Comparison of ENCODE assay signal across 33 cellular contexts in genomic region chr12:131505561-131505960, GRCh38.
"Had no signal": no experiment of that assay in that cellular context is flagged by ENCODE, and none has a peak within 500 bp of the region (broad histone marks: within the 10 kb centered on the region; RNA-seq: fewer than 3 reads in every experiment).

No MANE protein-coding gene starts in this region.

- H3K27ac ChIP-seq: brain microvascular endothelial cell, SJSA1, VCaP had no signal

- H3K36me3 ChIP-seq: brain microvascular endothelial cell, MG63, SJSA1 had no signal

- H3K9me3 Mint-ChIP-seq: activated B cell treated with CpG ODN at 0.5 μM for 24 hours; activated CD4-positive, alpha-beta T cell treated with anti-CD3 and anti-CD28 coated beads, Interleukin-2, amount 10 ng/mL, durations not matched to agents 24 days and 14 days; activated CD8-positive, alpha-beta T cell treated with anti-CD3 and anti-CD28 coated beads for 36 hours; activated naive CD8-positive, alpha-beta T cell treated with anti-CD3 and anti-CD28 coated beads for 36 hours; activated T-cell treated with anti-CD3 and anti-CD28 coated beads, Interleukin-2, amount 50 U/mL, for 72 hours; activated T-helper 17 cell treated with anti-CD3 and anti-CD28 coated beads, Interleukin-2, amount 50 U/mL, for 72 hours; T-helper 1 cell treated with Interleukin-12 subunit alpha and Interleukin-12 subunit beta and Interleukin-4 antibody, amounts not matched to agents 30 μg/mL and 1 μg/mL, for 36 hours; T-helper 2 cell treated with Interferon-gamma antibody and Interleukin-4, amounts not matched to agents 5 μg/mL and 100 μg/mL, for 36 hours had no signal

- H3K4me3 Mint-ChIP-seq: activated B cell treated with CpG ODN at 0.5 μM for 24 hours; activated CD4-positive, alpha-beta T cell treated with anti-CD3 and anti-CD28 coated beads, Interleukin-2, amount 10 ng/mL, durations not matched to agents 24 days and 14 days; activated CD8-positive, alpha-beta T cell treated with anti-CD3 and anti-CD28 coated beads for 36 hours; activated naive CD8-positive, alpha-beta T cell treated with anti-CD3 and anti-CD28 coated beads for 36 hours; activated T-cell treated with anti-CD3 and anti-CD28 coated beads, Interleukin-2, amount 50 U/mL, for 72 hours; activated T-helper 17 cell treated with anti-CD3 and anti-CD28 coated beads, Interleukin-2, amount 50 U/mL, for 72 hours; T-helper 1 cell treated with Interleukin-12 subunit alpha and Interleukin-12 subunit beta and Interleukin-4 antibody, amounts not matched to agents 30 μg/mL and 1 μg/mL, for 36 hours; T-helper 2 cell treated with Interferon-gamma antibody and Interleukin-4, amounts not matched to agents 5 μg/mL and 100 μg/mL, for 36 hours had no signal

- ATAC-seq: activated CD8-positive, alpha-beta T cell treated with anti-CD3 and anti-CD28 coated beads for 36 hours; activated T-cell treated with anti-CD3 and anti-CD28 coated beads, Interleukin-2, amount 50 U/mL, for 72 hours; activated T-helper 17 cell treated with anti-CD3 and anti-CD28 coated beads, Interleukin-2, amount 50 U/mL, for 72 hours; Panc1 had no signal

- H3K4me1 ChIP-seq: SJSA1 had no signal

- H3K27me3 Mint-ChIP-seq: activated B cell treated with CpG ODN at 0.5 μM for 24 hours; activated CD8-positive, alpha-beta T cell treated with anti-CD3 and anti-CD28 coated beads for 36 hours; activated T-helper 17 cell treated with anti-CD3 and anti-CD28 coated beads, Interleukin-2, amount 50 U/mL, for 72 hours had no signal

- H3K27me3 ChIP-seq: brain microvascular endothelial cell, MG63, SJSA1 had no signal

- H3K4me1 Mint-ChIP-seq: activated T-helper 17 cell treated with anti-CD3 and anti-CD28 coated beads, Interleukin-2, amount 50 U/mL, for 72 hours had no signal

- H3K36me3 Mint-ChIP-seq: activated naive CD8-positive, alpha-beta T cell treated with anti-CD3 and anti-CD28 coated beads for 36 hours had no signal

- H3K4me3 ChIP-seq: MG63, SJSA1 had no signal

- DNase-seq: activated B cell treated with CpG ODN at 0.5 μM for 24 hours; activated CD4-positive, alpha-beta T cell treated with anti-CD3 and anti-CD28 coated beads, Interleukin-2, amount 10 ng/mL, durations not matched to agents 24 days and 14 days; activated CD4-positive, alpha-beta T cell treated with anti-CD3 and anti-CD28 coated beads, Interleukin-2, amount 50 U/mL, for 4 hours; activated CD8-positive, alpha-beta T cell treated with anti-CD3 and anti-CD28 coated beads for 36 hours; activated effector memory CD4-positive, alpha-beta T cell treated with anti-CD3 and anti-CD28 coated beads, Interleukin-2, amount 50 U/mL, for 16 hours; activated naive CD4-positive, alpha-beta T cell; activated naive CD4-positive, alpha-beta T cell treated with anti-CD3 and anti-CD28 coated beads, Interleukin-2, amount 50 U/mL, for 16 hours; activated naive CD8-positive, alpha-beta T cell treated with anti-CD3 and anti-CD28 coated beads for 36 hours; activated T-cell treated with anti-CD3 and anti-CD28 coated beads, Interleukin-2, amount 50 U/mL, for 1 hour; activated T-cell treated with anti-CD3 and anti-CD28 coated beads, Interleukin-2, amount 50 U/mL, for 72 hours; amniotic stem cell; aorta; brain microvascular endothelial cell; central memory CD4-positive, alpha-beta T cell; Kasumi-1; KG1; MG63; NCI-H1048; NCI-H1105 treated with DMSO at 0.1 percent for 48 hours; NCI-H1436; NCI-H1694; NCI-H1930; NCI-H2081 treated with DMSO at 0.1 percent for 48 hours; NCI-H226; NCI-H446 treated with DMSO at 0.1 percent for 48 hours; SHP77 treated with DMSO at 0.1 percent for 48 hours; SK-N-SH had no signal

- H3K27ac Mint-ChIP-seq: activated B cell treated with CpG ODN at 0.5 μM for 24 hours; activated CD4-positive, alpha-beta T cell treated with anti-CD3 and anti-CD28 coated beads, Interleukin-2, amount 10 ng/mL, durations not matched to agents 24 days and 14 days; activated CD8-positive, alpha-beta T cell treated with anti-CD3 and anti-CD28 coated beads for 36 hours; activated naive CD8-positive, alpha-beta T cell treated with anti-CD3 and anti-CD28 coated beads for 36 hours; activated T-cell treated with anti-CD3 and anti-CD28 coated beads, Interleukin-2, amount 50 U/mL, for 72 hours; activated T-helper 17 cell treated with anti-CD3 and anti-CD28 coated beads, Interleukin-2, amount 50 U/mL, for 72 hours; T-helper 1 cell treated with Interleukin-12 subunit alpha and Interleukin-12 subunit beta and Interleukin-4 antibody, amounts not matched to agents 30 μg/mL and 1 μg/mL, for 36 hours; T-helper 2 cell treated with Interferon-gamma antibody and Interleukin-4, amounts not matched to agents 5 μg/mL and 100 μg/mL, for 36 hours had no signal

- H3K9me3 ChIP-seq: MG63, SJSA1, SK-N-SH had no signal
